ENCODE assay signal across 1 cellular context in genomic region chr11:74816664-74817063, GRCh38.
A peak's percentile ranks its signal among the peaks of the same experiment; 100 is the strongest.
TF ChIP-seq lines count a peak whose summit lies in the region.

No MANE protein-coding gene starts in this region.

TF ChIP-seq in K562, 482 proteins besides CTCF, POLR2A, EP300 and RAD21:
- TF ChIP-seq PRDM10 (IDR thresholded peaks at IDR 0.05; ENCODE audit: partially characterized antibody) (peak; percentile 32), ZNF316 (IDR thresholded peaks at IDR 0.05) (no peak), NUFIP1 (IDR thresholded peaks at IDR 0.05; ENCODE audit: partially characterized antibody) (no peak), HMBOX1 (IDR thresholded peaks at IDR 0.05) (peak; percentile 77)
